In genomic region chr4:7680106-7680505, GRCh38 we compare ENCODE assay signal across 23 cellular contexts.
A peak's percentile ranks its signal among the peaks of the same experiment; 100 is the strongest.
DNase-seq lines count a peak whose midpoint lies in the region; ATAC-seq and TF ChIP-seq lines count a peak whose summit lies in the region.
"Had no signal": no experiment of that assay in that cellular context is flagged by ENCODE, and none has a peak within 500 bp of the region (broad histone marks: within the 10 kb centered on the region; RNA-seq: fewer than 3 reads in every experiment).

No MANE protein-coding gene starts in this region.

- no peak overlapping the region for H3K4me2 ChIP-seq in osteoblast (ENCODE audit: insufficient read depth, low read length)
- H3K4me2 ChIP-seq: A549; BLaER1 treated with 17β-estradiol and CSF1 and Interleukin-3, amounts not matched to agents 10 nM and 100 nM had no signal

- no peaks in the 10 kb centered on the region for H3K4me1 Mint-ChIP-seq in chondrocyte (ENCODE audit: low read depth)
- no peaks in the 10 kb centered on the region for H3K4me1 Mint-ChIP-seq in activated naive CD4-positive, alpha-beta T cell treated with anti-CD3 and anti-CD28 coated beads for 36 hours (ENCODE audit: low read depth)
- H3K4me1 Mint-ChIP-seq: B cell had no signal

- H3K27ac Mint-ChIP-seq in chondrocyte (ENCODE audit: unreplicated experiment): no peak overlapping the region
- no peak overlapping the region for H3K27ac Mint-ChIP-seq in activated naive CD4-positive, alpha-beta T cell treated with anti-CD3 and anti-CD28 coated beads for 36 hours
- H3K27ac Mint-ChIP-seq: B cell; CD4-positive, alpha-beta T cell; CD8-positive, alpha-beta T cell had no signal

- H3K4me3 Mint-ChIP-seq in chondrocyte (ENCODE audit: unreplicated experiment): no peak overlapping the region
- no peak overlapping the region for H3K4me3 Mint-ChIP-seq in activated naive CD4-positive, alpha-beta T cell treated with anti-CD3 and anti-CD28 coated beads for 36 hours
- H3K4me3 Mint-ChIP-seq: B cell; CD4-positive, alpha-beta T cell; CD8-positive, alpha-beta T cell had no signal

- H3K27me3 ChIP-seq in left lung (peaks cover 0 to 23% of the 10 kb centered on the region in 2 donors), osteoblast (ENCODE audit: insufficient read depth, low read length) (peaks cover 30% of the 10 kb centered on the region), transverse colon (no peaks in the 10 kb centered on the region)
- H3K27me3 ChIP-seq: BLaER1 treated with 17β-estradiol and CSF1 and Interleukin-3, amounts not matched to agents 10 nM and 100 nM had no signal

- H3K79me2 ChIP-seq in osteoblast (ENCODE audit: insufficient read depth, low read length): no peaks in the 10 kb centered on the region

- H3K36me3 Mint-ChIP-seq in chondrocyte (ENCODE audit: low read depth): peaks cover 20% of the 10 kb centered on the region
- H3K36me3 Mint-ChIP-seq in activated naive CD4-positive, alpha-beta T cell treated with anti-CD3 and anti-CD28 coated beads for 36 hours (ENCODE audit: low read depth): no peaks in the 10 kb centered on the region
- H3K36me3 Mint-ChIP-seq: CD8-positive, alpha-beta T cell had no signal

- TF ChIP-seq EP300 in transverse colon (IDR thresholded peaks at IDR 0.05; ENCODE audit: low read depth): no peak

- H3K36me3 ChIP-seq in left lung (no peaks in the 10 kb centered on the region), osteoblast (ENCODE audit: insufficient read depth, low read length) (no peaks in the 10 kb centered on the region), transverse colon (no peaks in the 10 kb centered on the region)

- TF ChIP-seq CTCF in chondrocyte (IDR thresholded peaks at IDR 0.05) (no peak), left lung (IDR thresholded peaks at IDR 0.05) (no peak), osteoblast (IDR thresholded peaks at IDR 0.05; ENCODE audit: extremely low read depth, low read depth, low read length) (no peak), transverse colon (IDR thresholded peaks at IDR 0.05) (no peak)

- no peak for TF ChIP-seq POLR2A in transverse colon (IDR thresholded peaks at IDR 0.05)

- no peak overlapping the region for H3K27ac ChIP-seq in left lung
- no peak overlapping the region for H3K27ac ChIP-seq in osteoblast (ENCODE audit: low read depth, low read length)
- H3K27ac ChIP-seq in transverse colon: no peak overlapping the region
- H3K27ac ChIP-seq: 22Rv1; A549; BLaER1 treated with 17β-estradiol and CSF1 and Interleukin-3, amounts not matched to agents 10 nM and 100 nM; C4-2B had no signal

- peaks cover 0 to 22% of the 10 kb centered on the region in 2 donors for H3K9me3 ChIP-seq in left lung
- H3K9me3 ChIP-seq in osteoblast (ENCODE audit: low read depth, low read length): peaks cover 5% of the 10 kb centered on the region
- H3K9me3 ChIP-seq in transverse colon: no peaks in the 10 kb centered on the region
- H3K9me3 ChIP-seq: A549 had no signal

- intact Hi-C loops in Right ventricle myocardium inferior (cut with DNase I) (no loop called here), left cardiac atrium (cut with DNase I) (no loop called here), left lung (cut with DNase I) (no loop called here), transverse colon (cut with DNase I; ENCODE audit: low total_unique reads) (no loop called here)
- intact Hi-C loops in activated naive CD4-positive, alpha-beta T cell treated with anti-CD3 and anti-CD28 coated beads for 36 hours (cut with micrococcal nuclease): no loop called here

- no peaks in the 10 kb centered on the region for H4K20me1 ChIP-seq in osteoblast (ENCODE audit: insufficient read depth, low read length)

- ATAC-seq in Right ventricle myocardium inferior (no peak), left cardiac atrium (no peak), left lung (no peak), HG03457 (IDR thresholded peaks at IDR 0.05; ENCODE audit: unreplicated experiment) (no peak)
- ATAC-seq: A549; CD8-positive, alpha-beta T cell; GM12878 had no signal

- H3K4me3 ChIP-seq in left lung: no peak overlapping the region
- no peak overlapping the region for H3K4me3 ChIP-seq in osteoblast (ENCODE audit: insufficient read depth, low read length)
- H3K4me3 ChIP-seq in transverse colon: no peak overlapping the region
- H3K4me3 ChIP-seq: A549; BLaER1 treated with 17β-estradiol and CSF1 and Interleukin-3, amounts not matched to agents 10 nM and 100 nM; GM12878 had no signal

- DNase-seq in Right ventricle myocardium inferior (ENCODE audit: missing footprints) (peak; percentile 39), left cardiac atrium (no peak), chondrocyte (ENCODE audit: low spot score) (peak; percentile 54), left lung (peak; percentile 16 to 37), osteoblast (ENCODE audit: insufficient read length, low spot score, missing footprints) (peak; percentile 62), transverse colon (no peak)
- DNase-seq in activated naive CD4-positive, alpha-beta T cell treated with anti-CD3 and anti-CD28 coated beads for 36 hours: no peak
- DNase-seq: AML-193; CD4-positive, alpha-beta T cell; CD8-positive, alpha-beta T cell; COR-L47; DMS 273 treated with DMSO at 0.1 percent for 48 hours; DMS153; DND-41; EL; GDM1 had no signal

- H2AFZ ChIP-seq in osteoblast (ENCODE audit: low read length): no peak overlapping the region

- WGBS in transverse colon (ENCODE audit: low coverage in 1 of 2), 2 donors: 86% methylated on average over 4 of the region's 10 CpGs; no CpG with 5 or more reads in 1 of the 2 donors

- peaks cover 42% of the 10 kb centered on the region for H3K27me3 Mint-ChIP-seq in chondrocyte (ENCODE audit: low read depth)
- no peaks in the 10 kb centered on the region for H3K27me3 Mint-ChIP-seq in activated naive CD4-positive, alpha-beta T cell treated with anti-CD3 and anti-CD28 coated beads for 36 hours (ENCODE audit: low read depth)
- H3K27me3 Mint-ChIP-seq: B cell; CD4-positive, alpha-beta T cell had no signal

- in situ Hi-C loops in transverse colon (cut with MboI; ENCODE audit: low pct_ligation_motif_present in 1 of 4, low pct_unique_long_range_greater_than_20kb in 1 of 4, low sequenced_read_pairs in 3 of 4): no loop called here

- no peaks in the 10 kb centered on the region for H3K4me1 ChIP-seq in left lung
- H3K4me1 ChIP-seq in osteoblast (ENCODE audit: insufficient read depth, low read length): no peaks in the 10 kb centered on the region
- no peaks in the 10 kb centered on the region for H3K4me1 ChIP-seq in transverse colon
- H3K4me1 ChIP-seq: A549 had no signal

- CTCF ChIA-PET in activated naive CD4-positive, alpha-beta T cell treated with anti-CD3 and anti-CD28 coated beads for 36 hours (lab: Charles Lee): no interaction called here

- H3K9me3 Mint-ChIP-seq in chondrocyte (ENCODE audit: low read depth): peaks cover 17% of the 10 kb centered on the region
- H3K9me3 Mint-ChIP-seq in activated naive CD4-positive, alpha-beta T cell treated with anti-CD3 and anti-CD28 coated beads for 36 hours: peaks cover 5% of the 10 kb centered on the region

Comparison
In these comparisons a context has a peak if more than half of its experiments do, and no peak if none do; other contexts are left out.
1. DNase-seq: peak in Right ventricle myocardium inferior (single experiment), chondrocyte (single experiment), left lung (2 of 2) and osteoblast (single experiment); none in left cardiac atrium (single experiment), activated naive CD4-positive, alpha-beta T cell treated with anti-CD3 and anti-CD28 coated beads for 36 hours (single experiment) and transverse colon (single experiment).